ENCODE assay signal across 2 cellular contexts in the genomic region with DNA sequence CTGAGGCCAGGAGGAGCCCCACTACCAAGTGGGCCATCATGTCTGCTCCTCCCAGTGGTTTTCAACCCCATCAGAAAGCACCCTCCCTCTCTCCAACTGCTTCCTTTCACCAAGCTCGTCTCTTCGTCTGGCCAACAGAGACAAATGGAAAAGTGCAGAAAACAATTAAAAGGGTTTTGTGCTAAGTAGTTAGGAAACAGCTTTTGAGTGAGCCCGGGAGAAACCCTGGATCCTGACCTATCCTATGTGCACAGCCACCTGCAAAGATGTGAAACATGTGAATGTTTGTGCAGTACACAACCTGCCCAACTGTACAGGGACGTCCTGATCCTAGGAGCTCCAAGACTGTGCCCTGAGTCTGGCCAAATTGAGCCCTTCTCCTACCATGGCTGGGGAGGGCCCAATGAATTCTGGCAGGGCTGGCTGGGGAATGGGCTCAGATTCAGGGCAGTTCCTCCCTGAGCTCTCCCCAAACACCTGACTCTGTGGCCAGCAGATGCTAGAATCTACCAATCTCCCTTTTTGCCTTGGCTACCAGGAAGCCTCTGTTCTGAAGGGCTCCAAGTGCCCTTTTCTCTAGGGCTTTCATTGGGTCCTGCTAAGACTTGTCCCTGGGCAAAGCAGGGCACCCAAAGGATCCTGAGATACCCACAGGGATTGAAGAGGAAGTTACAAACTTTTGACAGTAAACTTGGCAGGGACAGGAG.
TF ChIP-seq lines count a peak whose summit lies in the region.

No MANE protein-coding gene starts in this region.

TF ChIP-seq in A549, 52 proteins besides CTCF, POLR2A, EP300 and RAD21:
- TF ChIP-seq ESRRA (IDR thresholded peaks at IDR 0.05; ENCODE audit: borderline replicate concordance, low read length): no peak
- TF ChIP-seq JUNB (IDR thresholded peaks at IDR 0.05): no peak
- no peak for TF ChIP-seq E2F6 (IDR thresholded peaks at IDR 0.05; ENCODE audit: borderline replicate concordance, low read depth)
- no peak for TF ChIP-seq ZC3H11A (IDR thresholded peaks at IDR 0.05)
- TF ChIP-seq HOXB13 (CRISPR knock-in tag; IDR thresholded peaks at IDR 0.05; ENCODE audit: low read depth): no peak
- no peak for TF ChIP-seq EHMT2 (IDR thresholded peaks at IDR 0.05; ENCODE audit: low read depth)
- TF ChIP-seq KDM1A (IDR thresholded peaks at IDR 0.05; ENCODE audit: low read depth): no peak
- TF ChIP-seq, protein P1, sequence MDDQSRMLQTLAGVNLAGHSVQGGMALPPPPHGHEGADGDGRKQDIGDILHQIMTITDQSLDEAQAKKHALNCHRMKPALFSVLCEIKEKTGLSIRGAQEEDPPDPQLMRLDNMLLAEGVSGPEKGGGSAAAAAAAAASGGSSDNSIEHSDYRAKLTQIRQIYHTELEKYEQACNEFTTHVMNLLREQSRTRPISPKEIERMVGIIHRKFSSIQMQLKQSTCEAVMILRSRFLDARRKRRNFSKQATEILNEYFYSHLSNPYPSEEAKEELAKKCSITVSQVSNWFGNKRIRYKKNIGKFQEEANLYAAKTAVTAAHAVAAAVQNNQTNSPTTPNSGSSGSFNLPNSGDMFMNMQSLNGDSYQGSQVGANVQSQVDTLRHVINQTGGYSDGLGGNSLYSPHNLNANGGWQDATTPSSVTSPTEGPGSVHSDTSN (IDR thresholded peaks at IDR 0.05): no peak
- TF ChIP-seq FOXS1 (CRISPR knock-in tag; IDR thresholded peaks at IDR 0.05): no peak
- TF ChIP-seq NR3C1 (IDR thresholded peaks at IDR 0.05): no peak
- TF ChIP-seq, protein P2, sequence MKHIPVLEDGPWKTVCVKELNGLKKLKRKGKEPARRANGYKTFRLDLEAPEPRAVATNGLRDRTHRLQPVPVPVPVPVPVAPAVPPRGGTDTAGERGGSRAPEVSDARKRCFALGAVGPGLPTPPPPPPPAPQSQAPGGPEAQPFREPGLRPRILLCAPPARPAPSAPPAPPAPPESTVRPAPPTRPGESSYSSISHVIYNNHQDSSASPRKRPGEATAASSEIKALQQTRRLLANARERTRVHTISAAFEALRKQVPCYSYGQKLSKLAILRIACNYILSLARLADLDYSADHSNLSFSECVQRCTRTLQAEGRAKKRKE (CRISPR knock-in tag; IDR thresholded peaks at IDR 0.05; ENCODE audit: low read depth): no peak
- TF ChIP-seq EHF (CRISPR knock-in tag; IDR thresholded peaks at IDR 0.05): no peak
- TF ChIP-seq FOSL2 (IDR thresholded peaks at IDR 0.05): no peak
- no peak for TF ChIP-seq FOSL2 (CRISPR knock-in tag; IDR thresholded peaks at IDR 0.05)
- TF ChIP-seq SMC3 (IDR thresholded peaks at IDR 0.05): no peak

TF ChIP-seq in SK-N-SH treated with all-trans-retinoic acid at 6 μM for 48 hours, 23 proteins besides CTCF, POLR2A, EP300 and RAD21:
- no peak for TF ChIP-seq GLIS3 (CRISPR knock-in tag; IDR thresholded peaks at IDR 0.05)
- no peak for TF ChIP-seq BACH2 (CRISPR knock-in tag; IDR thresholded peaks at IDR 0.05; ENCODE audit: borderline replicate concordance)
- TF ChIP-seq ZNF70 (CRISPR knock-in tag; IDR thresholded peaks at IDR 0.05): no peak
- TF ChIP-seq, protein P3, sequence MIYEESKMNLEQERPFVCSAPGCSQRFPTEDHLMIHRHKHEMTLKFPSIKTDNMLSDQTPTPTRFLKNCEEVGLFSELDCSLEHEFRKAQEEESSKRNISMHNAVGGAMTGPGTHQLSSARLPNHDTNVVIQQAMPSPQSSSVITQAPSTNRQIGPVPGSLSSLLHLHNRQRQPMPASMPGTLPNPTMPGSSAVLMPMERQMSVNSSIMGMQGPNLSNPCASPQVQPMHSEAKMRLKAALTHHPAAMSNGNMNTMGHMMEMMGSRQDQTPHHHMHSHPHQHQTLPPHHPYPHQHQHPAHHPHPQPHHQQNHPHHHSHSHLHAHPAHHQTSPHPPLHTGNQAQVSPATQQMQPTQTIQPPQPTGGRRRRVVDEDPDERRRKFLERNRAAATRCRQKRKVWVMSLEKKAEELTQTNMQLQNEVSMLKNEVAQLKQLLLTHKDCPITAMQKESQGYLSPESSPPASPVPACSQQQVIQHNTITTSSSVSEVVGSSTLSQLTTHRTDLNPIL (CRISPR knock-in tag; IDR thresholded peaks at IDR 0.05; ENCODE audit: low read depth): no peak
- TF ChIP-seq ZFP3 (CRISPR knock-in tag; IDR thresholded peaks at IDR 0.05): no peak
- no peak for TF ChIP-seq TCF4 (CRISPR knock-in tag; IDR thresholded peaks at IDR 0.05; ENCODE audit: borderline replicate concordance)
- no peak for TF ChIP-seq ARNTL (CRISPR knock-in tag; IDR thresholded peaks at IDR 0.05; ENCODE audit: borderline replicate concordance, low read depth)
- no peak for TF ChIP-seq ZNF8 (CRISPR knock-in tag; IDR thresholded peaks at IDR 0.05)
- TF ChIP-seq, protein P4, sequence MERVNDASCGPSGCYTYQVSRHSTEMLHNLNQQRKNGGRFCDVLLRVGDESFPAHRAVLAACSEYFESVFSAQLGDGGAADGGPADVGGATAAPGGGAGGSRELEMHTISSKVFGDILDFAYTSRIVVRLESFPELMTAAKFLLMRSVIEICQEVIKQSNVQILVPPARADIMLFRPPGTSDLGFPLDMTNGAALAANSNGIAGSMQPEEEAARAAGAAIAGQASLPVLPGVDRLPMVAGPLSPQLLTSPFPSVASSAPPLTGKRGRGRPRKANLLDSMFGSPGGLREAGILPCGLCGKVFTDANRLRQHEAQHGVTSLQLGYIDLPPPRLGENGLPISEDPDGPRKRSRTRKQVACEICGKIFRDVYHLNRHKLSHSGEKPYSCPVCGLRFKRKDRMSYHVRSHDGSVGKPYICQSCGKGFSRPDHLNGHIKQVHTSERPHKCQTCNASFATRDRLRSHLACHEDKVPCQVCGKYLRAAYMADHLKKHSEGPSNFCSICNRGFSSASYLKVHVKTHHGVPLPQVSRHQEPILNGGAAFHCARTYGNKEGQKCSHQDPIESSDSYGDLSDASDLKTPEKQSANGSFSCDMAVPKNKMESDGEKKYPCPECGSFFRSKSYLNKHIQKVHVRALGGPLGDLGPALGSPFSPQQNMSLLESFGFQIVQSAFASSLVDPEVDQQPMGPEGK (CRISPR knock-in tag; IDR thresholded peaks at IDR 0.05; ENCODE audit: borderline replicate concordance): no peak
- TF ChIP-seq TOX (CRISPR knock-in tag; IDR thresholded peaks at IDR 0.05; ENCODE audit: borderline replicate concordance): no peak
- TF ChIP-seq ZNF565 (CRISPR knock-in tag; conservative IDR thresholded peaks at IDR 0.05; ENCODE audit: low read depth): no peak
- TF ChIP-seq, protein P5, sequence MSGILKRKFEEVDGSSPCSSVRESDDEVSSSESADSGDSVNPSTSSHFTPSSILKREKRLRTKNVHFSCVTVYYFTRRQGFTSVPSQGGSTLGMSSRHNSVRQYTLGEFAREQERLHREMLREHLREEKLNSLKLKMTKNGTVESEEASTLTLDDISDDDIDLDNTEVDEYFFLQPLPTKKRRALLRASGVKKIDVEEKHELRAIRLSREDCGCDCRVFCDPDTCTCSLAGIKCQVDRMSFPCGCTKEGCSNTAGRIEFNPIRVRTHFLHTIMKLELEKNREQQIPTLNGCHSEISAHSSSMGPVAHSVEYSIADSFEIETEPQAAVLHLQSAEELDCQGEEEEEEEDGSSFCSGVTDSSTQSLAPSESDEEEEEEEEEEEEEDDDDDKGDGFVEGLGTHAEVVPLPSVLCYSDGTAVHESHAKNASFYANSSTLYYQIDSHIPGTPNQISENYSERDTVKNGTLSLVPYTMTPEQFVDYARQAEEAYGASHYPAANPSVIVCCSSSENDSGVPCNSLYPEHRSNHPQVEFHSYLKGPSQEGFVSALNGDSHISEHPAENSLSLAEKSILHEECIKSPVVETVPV (CRISPR knock-in tag; IDR thresholded peaks at IDR 0.05): no peak
